In the genomic region with DNA sequence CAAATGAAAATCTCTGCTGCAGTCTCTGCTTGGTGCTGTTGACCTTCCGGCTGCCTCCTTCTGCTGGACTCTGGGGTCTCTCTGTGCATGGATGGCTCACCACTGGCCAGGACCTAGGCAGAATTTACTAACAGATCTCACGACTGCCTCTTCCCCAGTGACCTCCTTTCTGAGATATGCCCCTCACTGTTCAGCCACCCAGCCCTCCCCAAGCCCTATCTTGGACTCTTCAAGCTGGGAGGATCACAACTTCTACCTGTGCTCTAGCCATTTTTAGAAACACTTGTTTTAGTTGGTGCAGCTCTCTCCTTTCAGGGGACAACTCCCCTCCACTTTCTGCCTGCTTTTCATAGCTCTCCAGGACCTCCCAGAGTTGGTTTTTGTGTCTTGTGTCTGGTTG, we compare ENCODE assay signal across 14 cellular contexts. TPM values are rescaled to one million over a fixed set of nuclear protein-coding genes. Genes with fewer than 3 reads are reported as not detected.
DNase-seq lines count a peak whose midpoint lies in the region; ATAC-seq and TF ChIP-seq lines count a peak whose summit lies in the region.
"Had no signal": no experiment of that assay in that cellular context is flagged by ENCODE, and none has a peak within 500 bp of the region (broad histone marks: within the 10 kb centered on the region; RNA-seq: fewer than 3 reads in every experiment).

No MANE protein-coding gene starts in this region.

- TF ChIP-seq CTCF in H9 (conservative IDR thresholded peaks at IDR 0.05) (no peak), OCI-LY7 (conservative IDR thresholded peaks at IDR 0.05; ENCODE audit: low read length) (no peak)

- no peak overlapping the region for H2BK5ac ChIP-seq in H9 (ENCODE audit: insufficient read length, low read length)
- H2BK5ac ChIP-seq in neuronal stem cell (ENCODE audit: low read length) = no peak overlapping the region

- peaks cover 91% of the 10 kb centered on the region for H4K20me1 ChIP-seq in BLaER1
- H4K20me1 ChIP-seq in H9 (ENCODE audit: control insufficient read depth, insufficient read depth, insufficient read length) = peaks cover 3% of the 10 kb centered on the region
- H4K20me1 ChIP-seq in OCI-LY7 (ENCODE audit: insufficient read depth, low read length) = no peaks in the 10 kb centered on the region

- H3K4me2 ChIP-seq in BLaER1 (peak overlapping the region; percentile 96), H9 (ENCODE audit: insufficient read depth, insufficient read length, low read length) (no peak overlapping the region), neuronal stem cell (ENCODE audit: insufficient read depth, low read length, poor library complexity, severe bottlenecking) (no peak overlapping the region), OCI-LY7 (ENCODE audit: low read length) (no peak overlapping the region)

- peaks cover 41 to 59% of the 10 kb centered on the region in 2 experiments for H3K4me1 Mint-ChIP-seq in H9
- peaks cover 34% of the 10 kb centered on the region for H3K4me1 Mint-ChIP-seq in activated naive CD4-positive, alpha-beta T cell treated with anti-CD3 and anti-CD28 coated beads for 36 hours (ENCODE audit: low read depth)
- H3K4me1 Mint-ChIP-seq in stimulated activated naive B cell treated with anti-CD40 and anti-IgM and Interleukin-4, amounts not matched to agents 10 μg/mL and 1 μg/mL and 100 μg/mL, for 72 hours = peaks cover 27 to 34% of the 10 kb centered on the region in 2 donors

- H4K91ac ChIP-seq in H9 (ENCODE audit: insufficient read length, low read depth, low read length) (no peak overlapping the region), neuronal stem cell (ENCODE audit: low read depth, low read length, poor library complexity) (no peak overlapping the region)

- H3K9ac ChIP-seq in BLaER1 (peak overlapping the region; percentile 41), H9 (ENCODE audit: extremely low read depth, insufficient read length, low read length) (no peak overlapping the region), neuronal stem cell (ENCODE audit: low read depth, low read length, poor library complexity) (no peak overlapping the region)

- H3K79me1 ChIP-seq in H9 (ENCODE audit: insufficient read depth, low read depth, low read length, poor library complexity, severe bottlenecking) (no peaks in the 10 kb centered on the region), neuronal stem cell (ENCODE audit: low read depth, low read length) (peaks cover 13% of the 10 kb centered on the region)

- no TSS peak for BruUV-seq in OCI-LY7 (replicated peaks; lab: Mats Ljungman, UMichigan)

- no peak overlapping the region for H3T11ph ChIP-seq in H9 (ENCODE audit: low read length)

- H2BK120ac ChIP-seq in H9 (ENCODE audit: low read depth, low read length, poor library complexity, severe bottlenecking) (no peak overlapping the region), neuronal stem cell (ENCODE audit: low read depth, low read length) (no peak overlapping the region)

- no CpG with 5 or more reads among the region's 2 CpGs for WGBS in H9 (ENCODE audit: extremely low coverage, insufficient read length, low lambda C conversion rate)
- WGBS in neuronal stem cell (ENCODE audit: extremely low coverage in 2 of 2, insufficient read length in 2 of 2, insufficient replicate concordance in 1 of 2), 2 donors = no CpG with 5 or more reads among the region's 2 CpGs

- H2AK5ac ChIP-seq in H9 (ENCODE audit: insufficient read length, low read length) = no peak overlapping the region
- no peak overlapping the region for H2AK5ac ChIP-seq in neuronal stem cell (ENCODE audit: low read depth, low read length)

- no peaks in the 10 kb centered on the region; a peak in 1 of 7 replicates for H3K36me3 Mint-ChIP-seq in H9 (ENCODE audit: insufficient read depth in 1 of 3, low read depth in 3 of 3)
- no peaks in the 10 kb centered on the region for H3K36me3 Mint-ChIP-seq in activated naive CD4-positive, alpha-beta T cell treated with anti-CD3 and anti-CD28 coated beads for 36 hours (ENCODE audit: low read depth)
- H3K36me3 Mint-ChIP-seq in stimulated activated naive B cell treated with anti-CD40 and anti-IgM and Interleukin-4, amounts not matched to agents 10 μg/mL and 1 μg/mL and 100 μg/mL, for 72 hours = no peaks in the 10 kb centered on the region

- H3K4ac ChIP-seq in H9 (ENCODE audit: low read depth, low read length) = no peak overlapping the region
- no peak overlapping the region for H3K4ac ChIP-seq in neuronal stem cell (ENCODE audit: low read length)

- no peaks in the 10 kb centered on the region for H3K9me3 Mint-ChIP-seq in H9
- H3K9me3 Mint-ChIP-seq in activated naive CD4-positive, alpha-beta T cell treated with anti-CD3 and anti-CD28 coated beads for 36 hours = peaks cover 4% of the 10 kb centered on the region
- peaks cover 0 to 2% of the 10 kb centered on the region in 2 donors for H3K9me3 Mint-ChIP-seq in stimulated activated naive B cell treated with anti-CD40 and anti-IgM and Interleukin-4, amounts not matched to agents 10 μg/mL and 1 μg/mL and 100 μg/mL, for 72 hours
- H3K9me3 Mint-ChIP-seq: CD4-positive, alpha-beta T cell had no signal

- H3K23me2 ChIP-seq in H9 (ENCODE audit: insufficient read length, low read depth, low read length, poor library complexity, severe bottlenecking) = no peaks in the 10 kb centered on the region

- H3K9me3 ChIP-seq in BLaER1 (peaks cover 23% of the 10 kb centered on the region), H9 (ENCODE audit: control insufficient read depth, low read depth, low read length) (no peaks in the 10 kb centered on the region), neuronal stem cell (replicated peaks in 1 of 2; ENCODE audit: control insufficient read depth in 2 of 2, insufficient read depth in 1 of 2, low read depth in 1 of 2, low read length in 2 of 2) (peaks cover 0 to 19% of the 10 kb centered on the region in 2 donors), OCI-LY7 (ENCODE audit: low read length) (no peaks in the 10 kb centered on the region)
- H3K9me3 ChIP-seq: SJSA1 had no signal

- no peak overlapping the region for H4K5ac ChIP-seq in H9 (ENCODE audit: insufficient read length, low read depth, low read length)

- peaks cover 2% of the 10 kb centered on the region; the same call in 1 of the 2 replicates for H3K27me3 Mint-ChIP-seq in H9 (ENCODE audit: low read depth)
- H3K27me3 Mint-ChIP-seq in activated naive CD4-positive, alpha-beta T cell treated with anti-CD3 and anti-CD28 coated beads for 36 hours (ENCODE audit: low read depth) = no peaks in the 10 kb centered on the region
- H3K27me3 Mint-ChIP-seq in stimulated activated naive B cell treated with anti-CD40 and anti-IgM and Interleukin-4, amounts not matched to agents 10 μg/mL and 1 μg/mL and 100 μg/mL, for 72 hours = peaks cover 0 to 5% of the 10 kb centered on the region in 2 donors
- H3K27me3 Mint-ChIP-seq: CD4-positive, alpha-beta T cell had no signal

- CTCF ChIA-PET in OCI-LY7 (lab: Charles Lee; ENCODE audit: unreplicated experiment) = no interaction called here
- CTCF ChIA-PET in activated naive CD4-positive, alpha-beta T cell treated with anti-CD3 and anti-CD28 coated beads for 36 hours (lab: Charles Lee) = no interaction called here

- peaks cover 24% of the 10 kb centered on the region for H3K36me3 ChIP-seq in BLaER1
- peaks cover 0 to 3% of the 10 kb centered on the region in 2 donors for H3K36me3 ChIP-seq in neuronal stem cell (replicated peaks in 1 of 2; ENCODE audit: control insufficient read depth in 2 of 2, insufficient read depth in 2 of 2, low read length in 2 of 2)
- no peaks in the 10 kb centered on the region for H3K36me3 ChIP-seq in OCI-LY7 (ENCODE audit: insufficient read depth, low read length)
- H3K36me3 ChIP-seq: SJSA1 had no signal

- H3K4me3 ChIP-seq in BLaER1 = peak overlapping the region; percentile 35; the same call in 1 of the 2 replicates
- H3K4me3 ChIP-seq in neuronal stem cell (ENCODE audit: low read length in 2 of 2) = no peak overlapping the region
- no peak overlapping the region for H3K4me3 ChIP-seq in OCI-LY7 (ENCODE audit: low read depth, low read length, poor library complexity, severe bottlenecking)
- H3K4me3 ChIP-seq: SJSA1 had no signal

- POLR2A ChIA-PET in OCI-LY7 (lab: Charles Lee) = no interaction called here

- no peak overlapping the region for H3K56ac ChIP-seq in H9 (ENCODE audit: insufficient read length, low read depth, low read length)

- DNase-seq in H9 (peak; percentile 10), islet precursor cell (peak; percentile 35), neuronal stem cell (ENCODE audit: low spot score) (no peak), NCI-H69 (lab: John Stamatoyannopoulos, UW) (no peak), OCI-LY7 (ENCODE audit: low spot score) (no peak)
- no peak for DNase-seq in activated naive CD4-positive, alpha-beta T cell treated with anti-CD3 and anti-CD28 coated beads for 36 hours
- no peak for DNase-seq in stimulated activated naive B cell treated with anti-CD40 and anti-IgM and Interleukin-4, amounts not matched to agents 10 μg/mL and 1 μg/mL and 100 μg/mL, for 72 hours
- DNase-seq: CD4-positive, alpha-beta T cell; DMS53; HCEC 1CT; NCI-H187 treated with DMSO at 0.1 percent for 48 hours; NCI-H510A had no signal

- H3K14ac ChIP-seq in H9 (ENCODE audit: insufficient read depth, low read length) (no peak overlapping the region), neuronal stem cell (ENCODE audit: low read length) (no peak overlapping the region)

- H3K23ac ChIP-seq in H9 (ENCODE audit: insufficient read length, low read depth, low read length) = no peak overlapping the region
- no peak overlapping the region for H3K23ac ChIP-seq in neuronal stem cell (ENCODE audit: low read depth, low read length, poor library complexity)

- no peak overlapping the region for H2BK20ac ChIP-seq in H9 (ENCODE audit: low read depth, low read length, poor library complexity, severe bottlenecking)

- H3K79me2 ChIP-seq in H9 (ENCODE audit: insufficient read depth, low read length) (no peaks in the 10 kb centered on the region), OCI-LY7 (ENCODE audit: insufficient read depth, low read depth, low read length) (no peaks in the 10 kb centered on the region)

- no peak overlapping the region for H2AFZ ChIP-seq in H9 (ENCODE audit: low read length)
- H2AFZ ChIP-seq in neuronal stem cell (ENCODE audit: low read length) = peak overlapping the region; percentile 7
- H2AFZ ChIP-seq in OCI-LY7 (ENCODE audit: low read length) = no peak overlapping the region

- no peak overlapping the region for H3K4me3 Mint-ChIP-seq in H9
- H3K4me3 Mint-ChIP-seq in activated naive CD4-positive, alpha-beta T cell treated with anti-CD3 and anti-CD28 coated beads for 36 hours = no peak overlapping the region
- no peak overlapping the region for H3K4me3 Mint-ChIP-seq in stimulated activated naive B cell treated with anti-CD40 and anti-IgM and Interleukin-4, amounts not matched to agents 10 μg/mL and 1 μg/mL and 100 μg/mL, for 72 hours
- H3K4me3 Mint-ChIP-seq: CD4-positive, alpha-beta T cell had no signal

- no peaks in the 10 kb centered on the region for H3K9me2 ChIP-seq in OCI-LY7 (ENCODE audit: insufficient read depth, low read length)

- H2BK15ac ChIP-seq in H9 (ENCODE audit: low read depth, low read length) (no peak overlapping the region), neuronal stem cell (ENCODE audit: low read length) (no peak overlapping the region)

- no peak for ATAC-seq in stimulated activated naive B cell treated with anti-CD40 and anti-IgM and Interleukin-4, amounts not matched to agents 10 μg/mL and 1 μg/mL and 100 μg/mL, for 72 hours (replicated peaks)

- H3K27ac Mint-ChIP-seq in H9 = no peak overlapping the region; a peak in 1 of 7 replicates
- H3K27ac Mint-ChIP-seq in activated naive CD4-positive, alpha-beta T cell treated with anti-CD3 and anti-CD28 coated beads for 36 hours = no peak overlapping the region
- no peak overlapping the region for H3K27ac Mint-ChIP-seq in stimulated activated naive B cell treated with anti-CD40 and anti-IgM and Interleukin-4, amounts not matched to agents 10 μg/mL and 1 μg/mL and 100 μg/mL, for 72 hours
- H3K27ac Mint-ChIP-seq: CD4-positive, alpha-beta T cell had no signal

- H4K8ac ChIP-seq in H9 (replicated peaks; ENCODE audit: insufficient read length, low read depth, low read length) (no peak overlapping the region), neuronal stem cell (ENCODE audit: low read depth, low read length) (no peak overlapping the region)

- intact Hi-C loops in OCI-LY7 (cut with micrococcal nuclease; ENCODE audit: unreplicated experiment) = no loop called here
- intact Hi-C loops in activated naive CD4-positive, alpha-beta T cell treated with anti-CD3 and anti-CD28 coated beads for 36 hours (cut with micrococcal nuclease) = no loop called here

- H3K18ac ChIP-seq in H9 (ENCODE audit: insufficient read length, low read depth, low read length) (no peak overlapping the region), neuronal stem cell (ENCODE audit: low read length) (no peak overlapping the region)

- H3K27ac ChIP-seq in BLaER1 (peak overlapping the region; percentile 99), H9 (ENCODE audit: insufficient read length, low read depth, low read length) (no peak overlapping the region), neuronal stem cell (replicated peaks; ENCODE audit: low read length) (no peak overlapping the region), OCI-LY7 (ENCODE audit: low read depth, low read length, poor library complexity, severe bottlenecking) (no peak overlapping the region)
- H3K27ac ChIP-seq: SJSA1 had no signal

- H2BK12ac ChIP-seq in H9 (ENCODE audit: insufficient read length, low read depth, low read length) = no peak overlapping the region
- no peak overlapping the region for H2BK12ac ChIP-seq in neuronal stem cell (ENCODE audit: low read length)

- H3K27me3 ChIP-seq in BLaER1 = no peaks in the 10 kb centered on the region
- H3K27me3 ChIP-seq in H9 (ENCODE audit: insufficient read depth, low read length) = no peaks in the 10 kb centered on the region
- no peaks in the 10 kb centered on the region for H3K27me3 ChIP-seq in neuronal stem cell (ENCODE audit: control insufficient read depth in 3 of 3, insufficient read depth in 3 of 3, low read depth in 1 of 3, low read length in 3 of 3)
- H3K27me3 ChIP-seq: SJSA1 had no signal

- H3K4me1 ChIP-seq in BLaER1 = peaks cover 99% of the 10 kb centered on the region
- no peaks in the 10 kb centered on the region for H3K4me1 ChIP-seq in H9 (ENCODE audit: insufficient read depth, low read length)
- peaks cover 38 to 41% of the 10 kb centered on the region in 2 donors for H3K4me1 ChIP-seq in neuronal stem cell (ENCODE audit: control insufficient read depth in 2 of 2, insufficient read depth in 1 of 2, low read depth in 1 of 2, low read length in 2 of 2)
- peaks cover 18% of the 10 kb centered on the region for H3K4me1 ChIP-seq in OCI-LY7 (ENCODE audit: insufficient read depth, low read length, poor library complexity, severe bottlenecking)

RNA-seq across cellular contexts. Expression of gene RGS12, which starts 6.3 kb away (rescaled TPM):
- total RNA-seq in H9 (2021) (14.0 and 16.9 TPM in 2 replicates), OCI-LY7 (2022) (5.2 and 6.5 TPM in 2 replicates)
- 26.5 TPM for polyA plus RNA-seq in neuronal stem cell (2013, experiment 1 of 2)
- 27.6 TPM for polyA plus RNA-seq in neuronal stem cell (2013, experiment 2 of 2)
- 6.4 and 9.4 TPM in 2 replicates for total RNA-seq in OCI-LY7 (2014; rRNA removed; shearing (Covaris generic))
- 1 to 10 TPM; 8.7 to 8.9 TPM for total RNA-seq in activated naive CD4-positive, alpha-beta T cell treated with anti-CD3 and anti-CD28 coated beads for 36 hours

RNA-seq across cellular contexts. Expression of gene MSANTD1, which starts 50.2 kb away (rescaled TPM):
- total RNA-seq in H9 (2021) (0.83 and 0.86 TPM in 2 replicates), OCI-LY7 (2022) (0.53 and 1.0 TPM in 2 replicates)
- 0.13 TPM for polyA plus RNA-seq in neuronal stem cell (2013, experiment 1 of 2)
- polyA plus RNA-seq in neuronal stem cell (2013, experiment 2 of 2) = 0.12 TPM
- 0.08 and 0.13 TPM in 2 replicates for total RNA-seq in OCI-LY7 (2014; rRNA removed; shearing (Covaris generic))
- under 1 TPM; 0.49 to 0.55 TPM for total RNA-seq in activated naive CD4-positive, alpha-beta T cell treated with anti-CD3 and anti-CD28 coated beads for 36 hours

Comparison
In these comparisons a context has a peak if more than half of its experiments do, and no peak if none do; other contexts are left out.
1. DNase-seq: peak in H9 (single experiment) and islet precursor cell (single experiment); none in neuronal stem cell (single experiment), NCI-H69 (single experiment), OCI-LY7 (single experiment), activated naive CD4-positive, alpha-beta T cell treated with anti-CD3 and anti-CD28 coated beads for 36 hours (single experiment) and stimulated activated naive B cell treated with anti-CD40 and anti-IgM and Interleukin-4, amounts not matched to agents 10 μg/mL and 1 μg/mL and 100 μg/mL, for 72 hours (single experiment).